In the genomic region with DNA sequence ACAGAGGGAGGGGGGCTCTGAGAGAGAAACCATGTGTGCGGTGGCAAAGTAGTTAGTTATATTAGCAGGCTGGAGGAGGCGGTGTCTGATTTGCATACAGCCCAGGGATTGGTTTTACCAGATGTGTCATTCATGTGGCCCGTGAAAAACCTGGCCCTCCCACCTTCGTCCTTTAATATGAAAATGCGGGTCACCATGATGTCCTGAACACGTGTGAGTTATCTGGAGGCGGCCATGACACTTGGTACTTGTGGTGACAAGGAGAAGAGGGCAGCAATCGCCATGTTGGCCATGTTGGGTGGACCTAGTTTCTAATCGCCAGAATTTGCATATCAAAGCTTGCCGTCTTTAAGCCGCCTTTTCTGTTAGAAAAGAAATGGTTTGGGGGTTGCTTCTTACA, we compare ENCODE assay signal across 25 cellular contexts.
"Had no signal": no experiment of that assay in that cellular context is flagged by ENCODE, and none has a peak within 500 bp of the region (broad histone marks: within the 10 kb centered on the region; RNA-seq: fewer than 3 reads in every experiment).

No MANE protein-coding gene starts in this region.

- H3K9me3 ChIP-seq: SJSA1 had no signal

- ATAC-seq: activated naive CD4-positive, alpha-beta T cell treated with anti-CD3 and anti-CD28 coated beads, Interleukin-2, amount 50 U/mL, for 72 hours; activated naive CD8-positive, alpha-beta T cell treated with anti-CD3 and anti-CD28 coated beads, Interleukin-2, amount 50 U/mL, for 24 hours; activated T-cell treated with anti-CD3 and anti-CD28 coated beads, Interleukin-2, amount 50 U/mL, for 4 hours; PC-3; SK-N-SH treated with all-trans-retinoic acid at 6 μM for 48 hours had no signal

- H3K27ac Mint-ChIP-seq: activated CD4-positive, alpha-beta memory T cell treated with anti-CD3 and anti-CD28 coated beads for 36 hours; activated CD4-positive, alpha-beta T cell treated with anti-CD3 and anti-CD28 coated beads, Interleukin-2, amount 10 ng/mL, durations not matched to agents 7 days and 5 days; activated naive CD4-positive, alpha-beta T cell treated with anti-CD3 and anti-CD28 coated beads, Interleukin-2, amount 50 U/mL, for 72 hours; activated naive CD8-positive, alpha-beta T cell treated with anti-CD3 and anti-CD28 coated beads, Interleukin-2, amount 50 U/mL, for 24 hours had no signal

- H3K27me3 ChIP-seq: brain microvascular endothelial cell, cardiac muscle cell, SJSA1 had no signal

- H3K4me2 ChIP-seq: KMS-11 had no signal

- H3K4me1 Mint-ChIP-seq: activated CD4-positive, alpha-beta T cell treated with anti-CD3 and anti-CD28 coated beads, Interleukin-2, amount 10 ng/mL, durations not matched to agents 7 days and 5 days; activated naive CD8-positive, alpha-beta T cell treated with anti-CD3 and anti-CD28 coated beads, Interleukin-2, amount 50 U/mL, for 24 hours had no signal

- H3K4me3 Mint-ChIP-seq: activated CD4-positive, alpha-beta memory T cell treated with anti-CD3 and anti-CD28 coated beads for 36 hours; activated CD4-positive, alpha-beta T cell treated with anti-CD3 and anti-CD28 coated beads, Interleukin-2, amount 10 ng/mL, durations not matched to agents 7 days and 5 days; activated naive CD8-positive, alpha-beta T cell treated with anti-CD3 and anti-CD28 coated beads, Interleukin-2, amount 50 U/mL, for 24 hours; activated T-cell treated with anti-CD3 and anti-CD28 coated beads, Interleukin-2, amount 50 U/mL, for 4 hours had no signal

- H3K4me3 ChIP-seq: cardiac muscle cell, SJSA1 had no signal

- FAIRE-seq: RCC 7860 had no signal

- H3K9ac ChIP-seq: KMS-11 had no signal

- H3K36me3 ChIP-seq: brain microvascular endothelial cell, cardiac muscle cell, SJSA1 had no signal

- DNase-seq: activated CD4-positive, alpha-beta memory T cell treated with anti-CD3 and anti-CD28 coated beads for 36 hours; activated CD4-positive, alpha-beta T cell treated with anti-CD3 and anti-CD28 coated beads, Interleukin-2, amount 10 ng/mL, durations not matched to agents 7 days and 5 days; activated CD4-positive, CD25-positive, alpha-beta regulatory T cell; activated CD8-positive, alpha-beta memory T cell treated with anti-CD3 and anti-CD28 coated beads for 24 hours; activated effector memory CD4-positive, alpha-beta T cell treated with anti-CD3 and anti-CD28 coated beads, Interleukin-2, amount 50 U/mL, for 16 hours; activated naive CD4-positive, alpha-beta T cell treated with Interleukin-2 at 50 U/mL for 16 hours; activated naive CD8-positive, alpha-beta T cell treated with anti-CD3 and anti-CD28 coated beads, Interleukin-2, amount 50 U/mL, for 24 hours; activated T-cell treated with anti-CD3 and anti-CD28 coated beads, Interleukin-2, amount 50 U/mL, for 4 hours; brain microvascular endothelial cell; NCI-H1092; NCI-H1417; NCI-H1930; NCI-H2107; NCI-H2171 treated with DMSO at 0.1 percent for 48 hours; NCI-H226; NCI-H526 treated with DMSO at 0.1 percent for 48 hours; PC-3; SHP77; SW 1271 had no signal

- H3K27me3 Mint-ChIP-seq: activated CD4-positive, alpha-beta memory T cell treated with anti-CD3 and anti-CD28 coated beads for 36 hours; activated CD4-positive, alpha-beta T cell treated with anti-CD3 and anti-CD28 coated beads, Interleukin-2, amount 10 ng/mL, durations not matched to agents 7 days and 5 days; activated naive CD8-positive, alpha-beta T cell treated with anti-CD3 and anti-CD28 coated beads, Interleukin-2, amount 50 U/mL, for 24 hours had no signal

- H3K27ac ChIP-seq: brain microvascular endothelial cell, cardiac muscle cell, KMS-11, SJSA1 had no signal
